Comparison of ENCODE assay signal across 1 cellular context in the genomic region with DNA sequence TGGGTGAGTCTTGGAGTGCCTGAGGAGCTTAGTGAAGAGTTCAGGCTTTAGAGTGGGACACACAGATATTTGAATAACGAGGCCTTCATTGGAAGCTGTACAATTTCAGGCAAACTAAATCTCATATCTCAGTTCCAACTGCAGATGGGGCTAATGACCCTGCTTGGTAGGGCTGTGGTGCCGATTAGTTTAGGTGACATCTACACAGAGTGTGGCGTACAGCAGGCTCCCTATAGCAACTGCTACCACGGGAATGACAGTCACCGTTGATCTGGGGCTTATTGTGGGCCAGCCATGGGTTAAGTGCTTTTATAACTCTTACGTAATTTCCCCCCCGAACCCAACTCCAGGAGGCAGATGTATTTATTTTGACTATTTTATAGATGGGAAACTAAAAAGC.
TF ChIP-seq lines count a peak whose summit lies in the region.

No MANE protein-coding gene starts in this region.

TF ChIP-seq in HepG2, 621 proteins besides CTCF, POLR2A, EP300 and RAD21:
- TF ChIP-seq KLF11 (CRISPR knock-in tag; IDR thresholded peaks at IDR 0.05) (no peak), SMC3 (IDR thresholded peaks at IDR 0.05; ENCODE audit: low read length) (peak; percentile 35; the same call in 1 of the 2 replicates), ZNF572 (CRISPR knock-in tag; IDR thresholded peaks at IDR 0.05) (no peak), NFRKB (IDR thresholded peaks at IDR 0.05) (no peak), STAG1 (CRISPR knock-in tag; IDR thresholded peaks at IDR 0.05) (peak; percentile 51)
- TF ChIP-seq, protein P1, sequence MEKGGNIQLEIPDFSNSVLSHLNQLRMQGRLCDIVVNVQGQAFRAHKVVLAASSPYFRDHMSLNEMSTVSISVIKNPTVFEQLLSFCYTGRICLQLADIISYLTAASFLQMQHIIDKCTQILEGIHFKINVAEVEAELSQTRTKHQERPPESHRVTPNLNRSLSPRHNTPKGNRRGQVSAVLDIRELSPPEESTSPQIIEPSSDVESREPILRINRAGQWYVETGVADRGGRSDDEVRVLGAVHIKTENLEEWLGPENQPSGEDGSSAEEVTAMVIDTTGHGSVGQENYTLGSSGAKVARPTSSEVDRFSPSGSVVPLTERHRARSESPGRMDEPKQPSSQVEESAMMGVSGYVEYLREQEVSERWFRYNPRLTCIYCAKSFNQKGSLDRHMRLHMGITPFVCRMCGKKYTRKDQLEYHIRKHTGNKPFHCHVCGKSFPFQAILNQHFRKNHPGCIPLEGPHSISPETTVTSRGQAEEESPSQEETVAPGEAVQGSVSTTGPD (CRISPR knock-in tag; IDR thresholded peaks at IDR 0.05) = no peak
